Comparison of ENCODE assay signal across 8 cellular contexts in the genomic region with DNA sequence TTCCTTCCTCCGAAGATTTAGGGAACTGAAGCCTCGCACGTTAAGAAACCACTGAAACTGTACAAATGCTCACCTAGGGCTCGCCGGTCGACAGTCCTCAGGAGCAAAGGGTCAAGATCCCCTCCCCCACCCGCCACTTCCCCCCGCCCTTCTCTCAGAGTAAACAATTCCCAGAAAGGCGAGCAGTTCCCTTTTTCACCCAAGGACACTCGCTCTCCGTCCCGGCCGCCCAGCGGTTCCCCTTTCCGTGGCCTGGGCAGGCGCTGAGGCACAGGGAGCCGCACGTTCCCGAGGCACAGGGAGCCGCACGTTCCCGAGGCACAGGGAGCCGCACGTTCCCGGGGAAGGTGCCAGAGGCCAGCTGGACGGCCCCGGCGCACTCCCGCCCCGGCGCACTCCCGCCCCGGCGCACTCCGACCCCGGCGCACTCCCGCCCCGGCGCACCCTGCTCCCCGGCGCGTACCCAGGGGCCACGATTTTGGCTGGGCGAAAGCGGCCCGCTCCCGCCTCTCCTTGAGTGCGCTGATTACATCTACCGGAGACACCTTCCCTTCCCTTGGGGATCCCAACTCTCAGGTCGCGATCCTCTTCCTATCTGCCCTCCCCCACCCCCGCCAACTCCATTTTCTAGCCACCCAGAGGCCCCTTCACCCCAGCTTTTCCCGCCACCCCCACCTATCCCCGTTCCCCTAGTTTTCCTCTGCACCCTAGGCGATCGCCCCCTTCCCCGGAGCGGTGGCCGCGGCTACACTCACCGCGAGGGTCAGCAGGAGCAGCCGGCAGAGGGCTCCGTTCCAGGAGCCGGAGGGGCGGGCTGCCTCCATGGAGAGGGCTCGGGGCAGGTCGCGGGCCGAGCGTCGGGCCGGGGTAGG. TPM values are rescaled to one million over a fixed set of nuclear protein-coding genes. Genes with fewer than 3 reads are reported as not detected.
A peak's percentile ranks its signal among the peaks of the same experiment; 100 is the strongest.
DNase-seq lines count a peak whose midpoint lies in the region; ATAC-seq, FAIRE-seq and TF ChIP-seq lines count a peak whose summit lies in the region.

No MANE protein-coding gene starts in this region.

- peak overlapping the region; percentile 74 for H3K27ac ChIP-seq in CD8-positive, alpha-beta memory T cell (ENCODE audit: low read depth, low read length)
- H3K27ac ChIP-seq in KMS-11 (no peak overlapping the region), astrocyte (ENCODE audit: low read depth, low read length) (no peak overlapping the region), iPS-20b (ENCODE audit: low read length) (peak overlapping the region; percentile 92)

- no peaks in the 10 kb centered on the region for H3K4me1 Mint-ChIP-seq in CD8-positive, alpha-beta memory T cell
- peaks cover 13% of the 10 kb centered on the region for H3K4me1 Mint-ChIP-seq in astrocyte (ENCODE audit: low read depth, unreplicated experiment)

- H3K27ac Mint-ChIP-seq in CD8-positive, alpha-beta memory T cell = no peak overlapping the region
- H3K27ac Mint-ChIP-seq in astrocyte (ENCODE audit: unreplicated experiment) = peak overlapping the region; percentile 96

- H3K9me3 Mint-ChIP-seq in CD8-positive, alpha-beta memory T cell = peaks cover 2 to 29% (median 12%) of the 10 kb centered on the region in 5 donors
- no peaks in the 10 kb centered on the region for H3K9me3 Mint-ChIP-seq in astrocyte (ENCODE audit: unreplicated experiment)

- H3K4me3 Mint-ChIP-seq in CD8-positive, alpha-beta memory T cell = no peak overlapping the region
- H3K4me3 Mint-ChIP-seq in astrocyte (ENCODE audit: unreplicated experiment) = peak overlapping the region; percentile 91

- H4K20me1 ChIP-seq in KMS-11 (ENCODE audit: insufficient read depth) (no peaks in the 10 kb centered on the region), astrocyte (ENCODE audit: insufficient read depth, low read length) (no peaks in the 10 kb centered on the region)

- no peak for ATAC-seq in HG03457 (IDR thresholded peaks at IDR 0.05; ENCODE audit: unreplicated experiment)

- peaks cover 7 to 12% of the 10 kb centered on the region in 2 donors for H3K27me3 Mint-ChIP-seq in CD8-positive, alpha-beta memory T cell
- no peaks in the 10 kb centered on the region for H3K27me3 Mint-ChIP-seq in astrocyte (ENCODE audit: low read depth, unreplicated experiment)

- no peak for FAIRE-seq in astrocyte (lab: Jason Lieb, UNC)

- H3K27me3 ChIP-seq in CD8-positive, alpha-beta memory T cell (ENCODE audit: insufficient read depth, low read length, poor library complexity, severe bottlenecking) = no peaks in the 10 kb centered on the region
- no peaks in the 10 kb centered on the region for H3K27me3 ChIP-seq in KMS-11 (ENCODE audit: insufficient read depth, low read depth)
- peaks cover 7% of the 10 kb centered on the region for H3K27me3 ChIP-seq in astrocyte (ENCODE audit: insufficient read depth, low read length)
- H3K27me3 ChIP-seq in iPS-20b (ENCODE audit: insufficient read depth, low read length) = no peaks in the 10 kb centered on the region

- H3K4me2 ChIP-seq in KMS-11 (no peak overlapping the region), astrocyte (ENCODE audit: low read length) (peak overlapping the region; percentile 91)

- no peaks in the 10 kb centered on the region for H3K4me1 ChIP-seq in CD8-positive, alpha-beta memory T cell (ENCODE audit: insufficient read depth, low read length)
- H3K4me1 ChIP-seq in KMS-11 (ENCODE audit: low read depth, poor library complexity, severe bottlenecking) = no peaks in the 10 kb centered on the region
- H3K4me1 ChIP-seq in astrocyte (ENCODE audit: insufficient read depth, low read length) = peaks cover 4% of the 10 kb centered on the region
- H3K4me1 ChIP-seq in iPS-20b (ENCODE audit: insufficient read depth, low read length) = peaks cover 17% of the 10 kb centered on the region

- TF ChIP-seq CTCF in KMS-11 (conservative IDR thresholded peaks at IDR 0.05; ENCODE audit: low read depth, low read length) (no peak), astrocyte (IDR thresholded peaks at IDR 0.05; ENCODE audit: insufficient read depth, low read depth, low read length) (no peak)

- H2AFZ ChIP-seq in KMS-11 (ENCODE audit: low read depth) (peak overlapping the region; percentile 11; the same call in 1 of the 2 replicates), astrocyte (ENCODE audit: low read depth, low read length) (peak overlapping the region; percentile 62)

- no peaks in the 10 kb centered on the region for H3K36me3 Mint-ChIP-seq in CD8-positive, alpha-beta memory T cell
- H3K36me3 Mint-ChIP-seq in astrocyte (ENCODE audit: low read depth, unreplicated experiment) = no peaks in the 10 kb centered on the region

- no peaks in the 10 kb centered on the region for H3K79me2 ChIP-seq in KMS-11 (ENCODE audit: insufficient read depth, low read depth)
- no peaks in the 10 kb centered on the region for H3K79me2 ChIP-seq in astrocyte (ENCODE audit: insufficient read depth, low read length)

- H3K9ac ChIP-seq in KMS-11 (no peak overlapping the region), astrocyte (ENCODE audit: low read length) (peak overlapping the region; percentile 61), iPS-20b (ENCODE audit: low read depth, low read length) (peak overlapping the region; percentile 86)

- H3K9me3 ChIP-seq in CD8-positive, alpha-beta memory T cell (ENCODE audit: low read length) = no peaks in the 10 kb centered on the region
- H3K9me3 ChIP-seq in astrocyte (ENCODE audit: insufficient read depth, low read depth, low read length) = no peaks in the 10 kb centered on the region
- no peaks in the 10 kb centered on the region for H3K9me3 ChIP-seq in iPS-20b (ENCODE audit: insufficient read depth, low read depth, low read length)

- no peaks in the 10 kb centered on the region for H3K36me3 ChIP-seq in CD8-positive, alpha-beta memory T cell (ENCODE audit: insufficient read depth, low read length)
- H3K36me3 ChIP-seq in KMS-11 (ENCODE audit: insufficient read depth) = no peaks in the 10 kb centered on the region
- no peaks in the 10 kb centered on the region for H3K36me3 ChIP-seq in astrocyte (ENCODE audit: insufficient read depth, low read length)
- H3K36me3 ChIP-seq in iPS-20b (ENCODE audit: insufficient read depth, low read depth, low read length) = no peaks in the 10 kb centered on the region

- POLR2A ChIA-PET in CD8-positive, alpha-beta memory T cell (lab: Charles Lee) = no interaction called here

- H3K4me3 ChIP-seq in CD8-positive, alpha-beta memory T cell (ENCODE audit: low read length) = no peak overlapping the region
- H3K4me3 ChIP-seq in KMS-11 (IDR thresholded peaks at IDR 0.05; ENCODE audit: insufficient read depth, low read depth, low read length) = no peak overlapping the region
- peak overlapping the region; percentile 45 for H3K4me3 ChIP-seq in astrocyte (ENCODE audit: insufficient read depth, low read depth, low read length)
- peak overlapping the region; percentile 83 for H3K4me3 ChIP-seq in iPS-20b (ENCODE audit: low read length)
- peak overlapping the region; percentile 42 for H3K4me3 ChIP-seq in skeletal muscle cell (ENCODE audit: low read depth, low read length)

- DNase-seq in CD8-positive, alpha-beta memory T cell = no peak
- DNase-seq in astrocyte (ENCODE audit: low read depth) (no peak), skeletal muscle cell (ENCODE audit: low read depth) (no peak), NK-92 (lab: John Stamatoyannopoulos, UW; ENCODE audit: unreplicated experiment) (no peak), AG08395 (ENCODE audit: low spot score) (no peak)

- CTCF ChIA-PET in CD8-positive, alpha-beta memory T cell (lab: Charles Lee) = no interaction called here

RNA-seq across cellular contexts. Expression of a gene that starts 0.8 kb away (rescaled TPM):
- not detected for total RNA-seq in CD8-positive, alpha-beta memory T cell
- not detected for polyA plus RNA-seq in CD8-positive, alpha-beta memory T cell
- total RNA-seq in astrocyte = 39.4 and 48.7 TPM in 2 replicates

RNA-seq across cellular contexts. Expression of a gene that starts 58.8 kb away (rescaled TPM):
- total RNA-seq in CD8-positive, alpha-beta memory T cell = not detected
- polyA plus RNA-seq in CD8-positive, alpha-beta memory T cell = not detected
- 5.2 and 5.6 TPM in 2 replicates for total RNA-seq in astrocyte

Comparison
In these comparisons a context has a peak if more than half of its experiments do, and no peak if none do; other contexts are left out.
1. H3K27ac ChIP-seq: peak in CD8-positive, alpha-beta memory T cell (single experiment) and iPS-20b (single experiment); none in KMS-11 (single experiment) and astrocyte (single experiment).
2. H3K4me3 ChIP-seq: peak in astrocyte (single experiment), iPS-20b (single experiment) and skeletal muscle cell (single experiment); none in CD8-positive, alpha-beta memory T cell (single experiment) and KMS-11 (single experiment).
3. RNA of a gene that starts 0.8 kb away (total RNA-seq): 39.4 to 48.7 TPM in astrocyte; not detected in CD8-positive, alpha-beta memory T cell; every median in the first group is over 10 times any median in the second.